In genomic region chr16:646679-647172, GRCh38 we compare ENCODE assay signal across 13 cellular contexts. TPM values are rescaled to one million over a fixed set of nuclear protein-coding genes. Genes with fewer than 3 reads are reported as not detected.
A peak's percentile ranks its signal among the peaks of the same experiment; 100 is the strongest.
DNase-seq lines count a peak whose midpoint lies in the region; FAIRE-seq and TF ChIP-seq lines count a peak whose summit lies in the region.
"Had no signal": no experiment of that assay in that cellular context is flagged by ENCODE, and none has a peak within 500 bp of the region (broad histone marks: within the 10 kb centered on the region; RNA-seq: fewer than 3 reads in every experiment).

No MANE protein-coding gene starts in this region.

- H3K4me3 Mint-ChIP-seq in brain (peak overlapping the region in 3 of 5 experiments; percentile 30 to 50 (median 46)), immature natural killer cell (no peak overlapping the region)
- H3K4me3 Mint-ChIP-seq: activated T-helper 17 cell treated with anti-CD3 and anti-CD28 coated beads, Interleukin-2, amount 50 U/mL, for 72 hours had no signal

- H3K27me3 ChIP-seq in BLaER1 (no peaks in the 10 kb centered on the region), parathyroid adenoma (ENCODE audit: control insufficient read depth, insufficient read depth, low read length) (no peaks in the 10 kb centered on the region)

- H3K4me2 ChIP-seq in BLaER1 (peak overlapping the region; percentile 91), parathyroid adenoma (ENCODE audit: low read length) (no peak overlapping the region)

- H3K9me3 Mint-ChIP-seq in brain (no peaks in the 10 kb centered on the region), immature natural killer cell (no peaks in the 10 kb centered on the region)
- H3K9me3 Mint-ChIP-seq: activated T-helper 17 cell treated with anti-CD3 and anti-CD28 coated beads, Interleukin-2, amount 50 U/mL, for 72 hours; stimulated activated naive CD8-positive, alpha-beta T cell treated with anti-CD3 and anti-CD28 coated beads, Interleukin-15, amount 100 ng/mL, for 72 hours had no signal

- no peak for TF ChIP-seq CTCF in HEK293 (tag by site-specific recombination; IDR thresholded peaks at IDR 0.05)
- no peak for TF ChIP-seq CTCF in brain (conservative IDR thresholded peaks at IDR 0.05)
- TF ChIP-seq CTCF in parathyroid adenoma (IDR thresholded peaks at IDR 0.05) = no peak

- H3K9me3 ChIP-seq in BLaER1 (no peaks in the 10 kb centered on the region), HEK293 (ENCODE audit: control insufficient read depth, insufficient read depth, low read depth, low read length) (no peaks in the 10 kb centered on the region), parathyroid adenoma (ENCODE audit: control insufficient read depth, low read length) (no peaks in the 10 kb centered on the region)

- H3K79me2 ChIP-seq in parathyroid adenoma = peaks cover 34% of the 10 kb centered on the region

- DNase-seq in immature natural killer cell (no peak), GM19239 (ENCODE audit: insufficient read length, low spot score) (no peak), HCEC 1CT (no peak), DMS153 (lab: John Stamatoyannopoulos, UW) (no peak)
- DNase-seq: cortex of kidney; NCI-H1436 treated with DMSO at 0.1 percent for 48 hours; stimulated activated naive CD8-positive, alpha-beta T cell treated with anti-CD3 and anti-CD28 coated beads, Interleukin-15, amount 100 ng/mL, for 72 hours had no signal

- peaks cover 35% of the 10 kb centered on the region for H3K4me1 Mint-ChIP-seq in brain
- H3K4me1 Mint-ChIP-seq in immature natural killer cell = peaks cover 0 to 13% of the 10 kb centered on the region in 2 donors

- no peak overlapping the region for H2AFZ ChIP-seq in parathyroid adenoma

- peaks cover 58% of the 10 kb centered on the region for H4K20me1 ChIP-seq in BLaER1

- no peaks in the 10 kb centered on the region for H3K36me3 Mint-ChIP-seq in brain
- H3K36me3 Mint-ChIP-seq in immature natural killer cell = no peaks in the 10 kb centered on the region

- H3K27ac ChIP-seq in BLaER1 (no peak overlapping the region), HEK293 (ENCODE audit: extremely low read depth, low read depth, low read length) (no peak overlapping the region), parathyroid adenoma (peak overlapping the region; percentile 17)

- H3K9ac ChIP-seq in BLaER1 (0 out of 2 replicates have a peak overlapping the region, but pooled peaks have one; percentile 15), parathyroid adenoma (no peak overlapping the region)

- no peak overlapping the region for H3K4me3 ChIP-seq in BLaER1
- H3K4me3 ChIP-seq in HEK293 (ENCODE audit: low read depth, low read length) = no peak overlapping the region
- H3K4me3 ChIP-seq in parathyroid adenoma (ENCODE audit: low read depth, low read length) = no peak overlapping the region
- H3K4me3 ChIP-seq: smooth muscle cell had no signal

- POLR2A ChIA-PET in HEK293 (lab: Yijun Ruan, JAX) = interaction anchor here (1.5 kb wide), 1 partner anchor 10 kb away, joined by 3 read pairs; no protein-coding TSS in a partner anchor

- H3K36me3 ChIP-seq in BLaER1 (peaks cover 20% of the 10 kb centered on the region), HEK293 (ENCODE audit: control insufficient read depth in 2 of 2, insufficient read depth in 1 of 2, low read length in 2 of 2) (peaks cover 0 to 9% of the 10 kb centered on the region in 2 experiments; a peak in 2 of 3 replicates), parathyroid adenoma (ENCODE audit: control insufficient read depth, insufficient read depth, low read length) (no peaks in the 10 kb centered on the region)

- CTCF ChIA-PET in HEK293 (lab: Yijun Ruan, JAX) = no interaction called here

- no peaks in the 10 kb centered on the region for H3K27me3 Mint-ChIP-seq in brain
- peaks cover 0 to 3% (median 2%) of the 10 kb centered on the region in 3 donors for H3K27me3 Mint-ChIP-seq in immature natural killer cell (ENCODE audit: low read depth in 3 of 3)
- H3K27me3 Mint-ChIP-seq: activated T-helper 17 cell treated with anti-CD3 and anti-CD28 coated beads, Interleukin-2, amount 50 U/mL, for 72 hours; stimulated activated naive CD8-positive, alpha-beta T cell treated with anti-CD3 and anti-CD28 coated beads, Interleukin-15, amount 100 ng/mL, for 72 hours had no signal

- no peak for FAIRE-seq in GM19239 (lab: Jason Lieb, UNC)

- H3K27ac Mint-ChIP-seq in brain = peak overlapping the region in 1 of 5 experiments; percentile 71
- H3K27ac Mint-ChIP-seq in immature natural killer cell = no peak overlapping the region
- H3K27ac Mint-ChIP-seq: activated T-helper 17 cell treated with anti-CD3 and anti-CD28 coated beads, Interleukin-2, amount 50 U/mL, for 72 hours; stimulated activated naive CD8-positive, alpha-beta T cell treated with anti-CD3 and anti-CD28 coated beads, Interleukin-15, amount 100 ng/mL, for 72 hours had no signal

- H3K4me1 ChIP-seq in BLaER1 = peaks cover 73% of the 10 kb centered on the region
- peaks cover 5% of the 10 kb centered on the region; the same call in 1 of the 2 replicates for H3K4me1 ChIP-seq in HEK293 (ENCODE audit: control insufficient read depth, insufficient read depth, low read length)
- peaks cover 46% of the 10 kb centered on the region for H3K4me1 ChIP-seq in parathyroid adenoma

TF ChIP-seq in HEK293, 187 proteins besides CTCF, POLR2A, EP300 and RAD21 (continues in another document):
- no peak for TF ChIP-seq ZNF211 (tag by site-specific recombination; IDR thresholded peaks at IDR 0.05; ENCODE audit: low read depth)
- TF ChIP-seq TCF7L2 (IDR thresholded peaks at IDR 0.05; ENCODE audit: borderline replicate concordance, low read depth, low read length) = no peak
- no peak for TF ChIP-seq ZFHX2 (tag by site-specific recombination; conservative IDR thresholded peaks at IDR 0.05)
- no peak for TF ChIP-seq ZNF121 (tag by site-specific recombination; IDR thresholded peaks at IDR 0.05)
- no peak for TF ChIP-seq ZNF433 (tag by site-specific recombination; IDR thresholded peaks at IDR 0.05; ENCODE audit: low read depth)
- TF ChIP-seq PRDM2 (tag by site-specific recombination; IDR thresholded peaks at IDR 0.05; ENCODE audit: borderline replicate concordance) = no peak

RNA-seq across cellular contexts. Expression of gene WDR90, which starts 2.4 kb away (rescaled TPM):
- polyA plus RNA-seq in brain (ENCODE audit: insufficient read depth, low read depth, low replicate concordance) (12.5 TPM), immature natural killer cell (1 to 10 TPM in 2 of 3 donors, not detected in 1; 1.2 to 2.4 TPM)

RNA-seq across cellular contexts. Expression of gene MCRIP2, which starts 5.1 kb away (rescaled TPM):
- 22.6 TPM for polyA plus RNA-seq in brain (ENCODE audit: insufficient read depth, low read depth, low replicate concordance)
- polyA plus RNA-seq in immature natural killer cell = 10 to 100 TPM; 16.8 to 36.3 (median 22.8) TPM

RNA-seq across cellular contexts. Expression of gene METTL26, which starts 10.6 kb away (rescaled TPM):
- polyA plus RNA-seq in brain (ENCODE audit: insufficient read depth, low read depth, low replicate concordance) = 191 TPM
- polyA plus RNA-seq in immature natural killer cell = 100 to 1,000 TPM in 1 of 3 donors, 10 to 100 TPM in 2; 89.3 to 128 (median 93.9) TPM

RNA-seq across cellular contexts. Expression of gene WFIKKN1, which starts 15.9 kb away (rescaled TPM):
- polyA plus RNA-seq in brain (ENCODE audit: insufficient read depth, low read depth, low replicate concordance) = 1.4 TPM
- under 1 TPM in 2 of 3 donors, not detected in 1; 0.17 to 0.19 TPM for polyA plus RNA-seq in immature natural killer cell

RNA-seq across cellular contexts. Expression of gene RHOT2, which starts 21.2 kb away (rescaled TPM):
- polyA plus RNA-seq in brain (ENCODE audit: insufficient read depth, low read depth, low replicate concordance) = 65.6 TPM
- polyA plus RNA-seq in immature natural killer cell = 10 to 100 TPM; 36.8 to 53.3 (median 43.0) TPM

Comparison
In these comparisons a context has a peak if more than half of its experiments do, and no peak if none do; other contexts are left out.
1. H3K4me3 Mint-ChIP-seq: peak in brain (3 of 5); none in immature natural killer cell (0 of 5).